9 cellular contexts compared by ENCODE assay signal in the genomic region with DNA sequence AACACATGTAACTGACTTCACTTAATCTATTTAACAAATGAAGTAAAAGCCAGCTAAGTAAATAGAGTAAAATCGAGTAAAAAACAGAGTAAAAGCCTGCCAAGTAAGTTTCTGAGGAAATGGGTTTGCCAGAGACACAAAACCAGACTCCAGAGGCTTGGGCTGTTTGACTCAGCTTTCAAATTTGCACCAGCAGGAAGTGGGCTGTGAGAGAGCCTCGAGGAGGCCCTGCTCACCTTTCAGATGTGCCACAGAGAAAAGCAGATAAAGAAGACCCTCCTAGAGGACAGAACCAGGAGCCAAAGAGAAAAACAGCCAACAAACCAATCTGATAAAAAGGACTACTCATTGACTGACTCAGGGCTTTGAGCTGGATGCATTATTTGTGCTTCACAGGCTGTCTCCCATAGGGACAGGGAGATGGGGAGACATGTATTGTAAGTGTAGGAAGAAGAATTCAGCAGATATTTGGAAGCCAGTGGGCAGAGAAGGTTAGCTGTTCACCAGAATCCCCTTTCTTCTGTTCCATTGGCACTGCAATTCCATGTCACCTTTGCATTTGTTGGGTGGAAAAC. TPM values are rescaled to one million over a fixed set of nuclear protein-coding genes. Genes with fewer than 3 reads are reported as not detected.
DNase-seq lines count a peak whose midpoint lies in the region; ATAC-seq, FAIRE-seq and TF ChIP-seq lines count a peak whose summit lies in the region.
"Had no signal": no experiment of that assay in that cellular context is flagged by ENCODE, and none has a peak within 500 bp of the region (broad histone marks: within the 10 kb centered on the region; RNA-seq: fewer than 3 reads in every experiment).

No MANE protein-coding gene starts in this region.

- H3K9me2 ChIP-seq in PC-9 (ENCODE audit: insufficient read depth): no peaks in the 10 kb centered on the region

- WGBS in spleen, 5 donors: 6 to 19% (median 14%) methylated on average over 2 of the region's 2 CpGs

- intact Hi-C loops in PC-9 (cut with micrococcal nuclease; ENCODE audit: unreplicated experiment): no loop called here
- intact Hi-C loops in spleen (cut with DNase I; ENCODE audit: low total_unique reads): no loop called here
- intact Hi-C loops in lower lobe of right lung (cut with DNase I): no loop called here
- intact Hi-C loops in CD14-positive monocyte (cut with micrococcal nuclease): no loop called here

- H3K27me3 Mint-ChIP-seq in CD14-positive monocyte (ENCODE audit: low read depth in 3 of 3): no peaks in the 10 kb centered on the region
- H3K27me3 Mint-ChIP-seq: dendritic cell treated with granulocyte-macrophage colony-stimulating factor and Interleukin-4, amounts not matched to agents 40 ng/mL and 50 ng/mL, for 4 days had no signal

- no peak overlapping the region for H3K4me2 ChIP-seq in PC-9
- peak overlapping the region; percentile 7 for H3K4me2 ChIP-seq in keratinocyte (ENCODE audit: control insufficient read depth, extremely low read depth, insufficient read depth, low read depth, low read length)

- H2AFZ ChIP-seq in PC-9 (peak overlapping the region; percentile 10; the same call in 1 of the 2 replicates), keratinocyte (ENCODE audit: control insufficient read depth, low read length) (peak overlapping the region; percentile 34)

- H3K9me3 ChIP-seq in PC-9 (ENCODE audit: insufficient read depth, low read depth) (no peaks in the 10 kb centered on the region), keratinocyte (ENCODE audit: control insufficient read depth, low read depth, low read length) (no peaks in the 10 kb centered on the region), spleen (no peaks in the 10 kb centered on the region), lower lobe of right lung (no peaks in the 10 kb centered on the region)

- CTCF ChIA-PET in PC-9 (lab: Charles Lee): no interaction called here

- TF ChIP-seq POLR2A in H54 (IDR thresholded peaks at IDR 0.05; ENCODE audit: low read depth, low read length): no peak
- TF ChIP-seq POLR2A in spleen (IDR thresholded peaks at IDR 0.05): no peak

- POLR2A ChIA-PET in PC-9 (lab: Charles Lee; ENCODE audit: unreplicated experiment): no interaction called here

- dilution Hi-C loops in keratinocyte (cut with MboI; ENCODE audit: extremely low pct_ligation_motif_present, low sequenced_read_pairs): no loop called here

- no peak overlapping the region for H3K4me3 Mint-ChIP-seq in CD14-positive monocyte
- H3K4me3 Mint-ChIP-seq: dendritic cell treated with granulocyte-macrophage colony-stimulating factor and Interleukin-4, amounts not matched to agents 40 ng/mL and 50 ng/mL, for 4 days had no signal

- no peak overlapping the region for H3K9ac ChIP-seq in keratinocyte (ENCODE audit: control insufficient read depth, extremely low read depth, insufficient read depth, low read length)

- DNase-seq in H54 (ENCODE audit: insufficient read length, low spot score) (no peak), PC-9 (no peak), keratinocyte (ENCODE audit: low read depth, low spot score) (no peak), spleen (no peak), lower lobe of right lung (no peak), RPMI8226 (no peak), CD14-positive monocyte (ENCODE audit: low spot score) (no peak)

- no TSS peak for BruUV-seq in PC-9 (replicated peaks; lab: Mats Ljungman, UMichigan)

- H3K9me1 ChIP-seq in keratinocyte (ENCODE audit: control insufficient read depth, extremely low read depth, insufficient read depth, low read length): no peaks in the 10 kb centered on the region

- no peaks in the 10 kb centered on the region for H3K9me3 Mint-ChIP-seq in CD14-positive monocyte
- H3K9me3 Mint-ChIP-seq: dendritic cell treated with granulocyte-macrophage colony-stimulating factor and Interleukin-4, amounts not matched to agents 40 ng/mL and 50 ng/mL, for 4 days had no signal

- H3K36me3 ChIP-seq in PC-9 (ENCODE audit: low read depth) (no peaks in the 10 kb centered on the region), keratinocyte (ENCODE audit: control insufficient read depth in 2 of 2, extremely low read depth in 1 of 2, insufficient read depth in 2 of 2, low read length in 2 of 2) (no peaks in the 10 kb centered on the region), spleen (peaks cover 0 to 58% (median 1%) of the 10 kb centered on the region in 6 donors), lower lobe of right lung (peaks cover 10% of the 10 kb centered on the region)

- no peaks in the 10 kb centered on the region for H3K27me3 ChIP-seq in PC-9 (ENCODE audit: insufficient read depth, low read depth)
- no peaks in the 10 kb centered on the region for H3K27me3 ChIP-seq in keratinocyte (ENCODE audit: control insufficient read depth, extremely low read depth, insufficient read depth, low read length)
- no peaks in the 10 kb centered on the region for H3K27me3 ChIP-seq in spleen (replicated peaks in 1 of 7)
- H3K27me3 ChIP-seq in lower lobe of right lung (ENCODE audit: low read depth): no peaks in the 10 kb centered on the region

- H3K27ac Mint-ChIP-seq in CD14-positive monocyte: no peak overlapping the region
- H3K27ac Mint-ChIP-seq: dendritic cell treated with granulocyte-macrophage colony-stimulating factor and Interleukin-4, amounts not matched to agents 40 ng/mL and 50 ng/mL, for 4 days had no signal

- FAIRE-seq in H54 (lab: Jason Lieb, UNC): peak; percentile 78
- peak; percentile 79 for FAIRE-seq in keratinocyte (lab: Jason Lieb, UNC)

- H3K4me3 ChIP-seq in PC-9: no peak overlapping the region
- H3K4me3 ChIP-seq in keratinocyte (ENCODE audit: control insufficient read depth in 2 of 3, extremely low read depth in 1 of 3, insufficient read depth in 2 of 3, low read depth in 1 of 3, low read length in 3 of 3): no peak overlapping the region
- H3K4me3 ChIP-seq in spleen: no peak overlapping the region
- H3K4me3 ChIP-seq in lower lobe of right lung: no peak overlapping the region

- ATAC-seq in GM18519 (IDR thresholded peaks at IDR 0.05; ENCODE audit: low FRiP score, unreplicated experiment) (peak; percentile 86), lower lobe of right lung (no peak)

- H3K36me3 Mint-ChIP-seq in CD14-positive monocyte: peaks cover 15 to 31% of the 10 kb centered on the region in 2 donors

- H3K4me1 ChIP-seq in PC-9 (replicated peaks; ENCODE audit: insufficient read depth): no peaks in the 10 kb centered on the region
- H3K4me1 ChIP-seq in keratinocyte (ENCODE audit: control insufficient read depth, extremely low read depth, insufficient read depth, low read length): peaks cover 12% of the 10 kb centered on the region
- H3K4me1 ChIP-seq in spleen: peaks cover 0 to 9% (median 0%) of the 10 kb centered on the region in 6 donors
- H3K4me1 ChIP-seq in lower lobe of right lung: no peaks in the 10 kb centered on the region

- no peaks in the 10 kb centered on the region for H3K79me2 ChIP-seq in PC-9 (ENCODE audit: low read depth)
- no peaks in the 10 kb centered on the region for H3K79me2 ChIP-seq in keratinocyte (ENCODE audit: control insufficient read depth, insufficient read depth, low read length)

- H3F3A ChIP-seq in PC-9 (ENCODE audit: insufficient read depth, low read depth): no peaks in the 10 kb centered on the region

- TF ChIP-seq CTCF in PC-9 (conservative IDR thresholded peaks at IDR 0.05): no peak
- no peak for TF ChIP-seq CTCF in keratinocyte (optimal IDR thresholded peaks at IDR 0.05 in 1 of 3, IDR thresholded peaks at IDR 0.05 in 1 of 3, conservative IDR thresholded peaks at IDR 0.05 in 1 of 3; ENCODE audit: extremely low read depth in 1 of 3, insufficient read depth in 2 of 3, low read length in 3 of 3)
- no peak for TF ChIP-seq CTCF in spleen (IDR thresholded peaks at IDR 0.05 in 8 of 11, conservative IDR thresholded peaks at IDR 0.05 in 3 of 11)
- TF ChIP-seq CTCF in lower lobe of right lung (IDR thresholded peaks at IDR 0.05): no peak
- no peak for TF ChIP-seq CTCF in CD14-positive monocyte (IDR thresholded peaks at IDR 0.05)

- H4K20me1 ChIP-seq in PC-9 (ENCODE audit: insufficient read depth) (no peaks in the 10 kb centered on the region), keratinocyte (ENCODE audit: control insufficient read depth, extremely low read depth, insufficient read depth, low read length) (no peaks in the 10 kb centered on the region)

- H3K27ac ChIP-seq in PC-9 (no peak overlapping the region), keratinocyte (ENCODE audit: control insufficient read depth, insufficient read depth, low read length) (peak overlapping the region; percentile 13), spleen (peak overlapping the region in 2 of 8 donors; percentile 11 to 48), lower lobe of right lung (no peak overlapping the region)

- no peaks in the 10 kb centered on the region for H3K4me1 Mint-ChIP-seq in CD14-positive monocyte

RNA-seq across cellular contexts. Expression of a gene that starts 14.4 kb away (rescaled TPM):
- total RNA-seq in PC-9 (2021) (31.1 and 31.2 TPM in 2 replicates), spleen (1 to 10 TPM; 8.1 to 9.9 (median 9.4) TPM), lower lobe of right lung (12.2 TPM)
- polyA plus RNA-seq in keratinocyte (20.3 to 34.6 TPM (median 22.3 TPM) in 3 replicates), spleen (1 to 10 TPM; 3.1 to 4.9 (median 4.3) TPM), CD14-positive monocyte (1 to 10 TPM; 4.8 to 6.1 TPM)
- 9.7 TPM for polyA plus RNA-seq in keratinocyte (2011; ENCODE audit: low read depth)
- polyA plus RNA-seq in keratinocyte (2011; cell fraction: cytosol; rRNA removed): 19.6 and 25.0 TPM in 2 replicates
- 28.6 and 31.2 TPM in 2 replicates for polyA plus RNA-seq in keratinocyte (2011; cell fraction: nucleus; rRNA removed)
- 6.7 and 14.1 TPM in 2 replicates for polyA plus RNA-seq in keratinocyte (2012; ENCODE audit: low replicate concordance)
- polyA minus RNA-seq in keratinocyte: 1.0 to 22.3 TPM (median 7.9 TPM) in 3 replicates
- polyA minus RNA-seq in keratinocyte (2011; cell fraction: cytosol; rRNA and poly(A)+ RNA removed): 11.3 TPM
- polyA minus RNA-seq in keratinocyte (2011; cell fraction: nucleus; rRNA and poly(A)+ RNA removed): 7.9 and 19.9 TPM in 2 replicates

RNA-seq across cellular contexts. Expression of a gene that starts 20.8 kb away (rescaled TPM):
- total RNA-seq in PC-9 (2021) (8.3 and 9.4 TPM in 2 replicates), spleen (10 to 100 TPM in 1 of 7 donors, 1 to 10 TPM in 6; 2.7 to 10.7 (median 5.8) TPM), lower lobe of right lung (6.7 TPM)
- polyA plus RNA-seq in keratinocyte (0.17 to 1.1 TPM (median 1.0 TPM) in 3 replicates), spleen (1 to 10 TPM; 3.7 to 9.7 (median 6.9) TPM), CD14-positive monocyte (not detected)
- not detected for polyA plus RNA-seq in keratinocyte (2011; ENCODE audit: low read depth)
- 0.10 and 0.19 TPM in 2 replicates for polyA plus RNA-seq in keratinocyte (2011; cell fraction: cytosol; rRNA removed)
- polyA plus RNA-seq in keratinocyte (2011; cell fraction: nucleus; rRNA removed): 3.2 and 3.5 TPM in 2 replicates
- polyA plus RNA-seq in keratinocyte (2012; ENCODE audit: low replicate concordance): 0.25 and 0.89 TPM in 2 replicates
- polyA minus RNA-seq in keratinocyte: 0.10 to 1.2 TPM in 2 of 3 replicates, not detected in the other
- not detected for polyA minus RNA-seq in keratinocyte (2011; cell fraction: cytosol; rRNA and poly(A)+ RNA removed)
- polyA minus RNA-seq in keratinocyte (2011; cell fraction: nucleus; rRNA and poly(A)+ RNA removed): 1.8 and 3.3 TPM in 2 replicates

RNA-seq across cellular contexts. Expression of a gene that starts 37.7 kb away (rescaled TPM):
- total RNA-seq in PC-9 (2021) (0.20 and 0.33 TPM in 2 replicates), spleen (under 1 TPM in 1 of 7 donors, not detected in 6; 0.74 TPM), lower lobe of right lung (not detected)
- polyA plus RNA-seq in keratinocyte (0.04 to 0.05 TPM in 2 of 3 replicates, not detected in the other), spleen (under 1 TPM in 1 of 3 donors, not detected in 2; 0.07 TPM), CD14-positive monocyte (not detected)
- not detected for polyA plus RNA-seq in keratinocyte (2011; ENCODE audit: low read depth)
- polyA plus RNA-seq in keratinocyte (2011; cell fraction: cytosol; rRNA removed): 0.04 TPM in 1 of 2 replicates, not detected in the other
- polyA plus RNA-seq in keratinocyte (2011; cell fraction: nucleus; rRNA removed): 0.08 and 0.17 TPM in 2 replicates
- not detected in 2 replicates for polyA plus RNA-seq in keratinocyte (2012; ENCODE audit: low replicate concordance)
- 0.13 to 0.35 TPM in 2 of 3 replicates, not detected in the other for polyA minus RNA-seq in keratinocyte
- polyA minus RNA-seq in keratinocyte (2011; cell fraction: cytosol; rRNA and poly(A)+ RNA removed): not detected
- 0.85 and 1.3 TPM in 2 replicates for polyA minus RNA-seq in keratinocyte (2011; cell fraction: nucleus; rRNA and poly(A)+ RNA removed)
